Comparison of ENCODE assay signal across 8 cellular contexts in the genomic region with DNA sequence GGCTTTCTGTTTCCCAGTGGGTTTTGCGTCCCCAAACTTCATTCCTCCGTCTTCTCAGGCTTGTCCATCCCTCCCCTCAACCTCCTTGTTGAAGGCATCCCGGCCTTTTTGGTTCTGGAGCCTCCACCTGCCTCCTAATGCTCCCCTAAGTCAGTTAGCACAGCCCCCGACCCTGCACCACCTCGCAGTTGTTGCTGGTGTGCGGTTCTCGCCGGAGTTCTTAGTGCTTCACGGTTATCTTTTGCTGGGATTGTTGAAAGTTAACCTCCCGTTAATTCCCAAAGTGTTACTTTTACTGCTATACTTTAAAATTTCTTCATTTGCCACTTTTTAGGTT. TPM values are rescaled to one million over a fixed set of nuclear protein-coding genes. Genes with fewer than 3 reads are reported as not detected.
DNase-seq lines count a peak whose midpoint lies in the region; ATAC-seq and TF ChIP-seq lines count a peak whose summit lies in the region.

No MANE protein-coding gene starts in this region.

- no peaks in the 10 kb centered on the region for H3K36me3 ChIP-seq in ACC112 (ENCODE audit: insufficient read depth, low read length)
- no peaks in the 10 kb centered on the region for H3K36me3 ChIP-seq in HUES6 (ENCODE audit: control insufficient read depth, insufficient read depth, low read length)
- H3K36me3 ChIP-seq in mucosa of descending colon (ENCODE audit: low read depth): no peaks in the 10 kb centered on the region

- peak overlapping the region; percentile 82 for H3K9ac ChIP-seq in HUES6 (ENCODE audit: low read length)

- H3K9me3 ChIP-seq in HUES6 (ENCODE audit: control insufficient read depth, insufficient read depth, low read depth, low read length) (0 out of 2 replicates have a peak, but pooled peaks cover 11% of the 10 kb centered on the region), mucosa of descending colon (no peaks in the 10 kb centered on the region)

- TF ChIP-seq CTCF in mucosa of descending colon (IDR thresholded peaks at IDR 0.05): no peak

- H3K4me3 ChIP-seq in ACC112 (ENCODE audit: low read depth, low read length): peak overlapping the region; percentile 99
- peak overlapping the region; percentile 77 for H3K4me3 ChIP-seq in HUES6 (ENCODE audit: low read depth, low read length)
- H3K4me3 ChIP-seq in mucosa of descending colon: peak overlapping the region; percentile 93

- H3K27ac ChIP-seq in ACC112 (ENCODE audit: low read depth, low read length): peak overlapping the region; percentile 90; the same call in 1 of the 2 replicates
- peak overlapping the region; percentile 29; the same call in 1 of the 2 replicates for H3K27ac ChIP-seq in HUES6 (ENCODE audit: low read depth, low read length)
- peak overlapping the region; percentile 92 for H3K27ac ChIP-seq in caudate nucleus (ENCODE audit: low read depth, low read length)

- ATAC-seq in GM19455 (IDR thresholded peaks at IDR 0.05; ENCODE audit: unreplicated experiment): peak; percentile 24
- ATAC-seq in mucosa of descending colon: peak; percentile 24

- intact Hi-C loops in mucosa of descending colon (cut with DNase I, micrococcal nuclease): loop anchor here in 1 of 2 donors (10.0 kb wide), 1 partner anchor 109 kb away; no protein-coding TSS in a partner anchor

- H3K27me3 ChIP-seq in ACC112 (ENCODE audit: insufficient read depth, low read length) (no peaks in the 10 kb centered on the region), HUES6 (ENCODE audit: control insufficient read depth, insufficient read depth, low read length) (peaks cover 7% of the 10 kb centered on the region; the same call in 1 of the 2 replicates)

- DNase-seq in caudate nucleus (lab: John Stamatoyannopoulos, UW) (peak in 1 of 61 donors; percentile 25), mucosa of descending colon (no peak), HK-2 (ENCODE audit: unreplicated experiment) (no peak), NCI-H748 treated with DMSO at 0.1 percent for 48 hours (lab: John Stamatoyannopoulos, UW) (no peak)
- no peak for DNase-seq in activated effector memory CD4-positive, alpha-beta T cell treated with Interleukin-2 at 50 U/mL for 16 hours

- peaks cover 41% of the 10 kb centered on the region for H3K79me2 ChIP-seq in ACC112 (ENCODE audit: control insufficient read depth, insufficient read depth, low read length, unreplicated experiment)

- H2AFZ ChIP-seq in ACC112 (ENCODE audit: low read length, unreplicated experiment): peak overlapping the region; percentile 90

- peaks cover 8% of the 10 kb centered on the region for H3K4me1 ChIP-seq in ACC112 (ENCODE audit: control insufficient read depth, insufficient read depth, low read length, unreplicated experiment)
- H3K4me1 ChIP-seq in HUES6 (ENCODE audit: control insufficient read depth, insufficient read depth, low read length): peaks cover 8% of the 10 kb centered on the region; the same call in 1 of the 2 replicates
- H3K4me1 ChIP-seq in mucosa of descending colon (ENCODE audit: low read depth): peaks cover 8% of the 10 kb centered on the region

RNA-seq across cellular contexts. Expression of a gene that starts 0.4 kb away (rescaled TPM):
- 10 to 100 TPM; 12.1 to 18.3 (median 17.7) TPM for total RNA-seq in mucosa of descending colon

RNA-seq across cellular contexts. Expression of a gene that starts 54.2 kb away (rescaled TPM):
- 10 to 100 TPM; 50.0 to 72.6 (median 57.2) TPM for total RNA-seq in mucosa of descending colon

Comparison
In these comparisons a context has a peak if more than half of its experiments do, and no peak if none do; other contexts are left out.
1. H3K27ac ChIP-seq: peak in every context shown above with its lines; median percentile 92 in caudate nucleus; 90 in ACC112; 29 in HUES6.